ENCODE assay signal across 7 cellular contexts in genomic region chr17:65782104-65782706, GRCh38.
DNase-seq lines count a peak whose midpoint lies in the region; ATAC-seq, FAIRE-seq and TF ChIP-seq lines count a peak whose summit lies in the region.
"Not testable (repeated sequence)": the region's sequence is repeated elsewhere in the genome, so short reads cannot be mapped to it uniquely, and the experiment has no call there.

No MANE protein-coding gene starts in this region.

- H3K9me2 ChIP-seq in GM23248 (ENCODE audit: insufficient read depth); PC-3 (replicated peaks; ENCODE audit: low read length): not testable (repeated sequence)

- not testable (repeated sequence) for FAIRE-seq in astrocyte (lab: Jason Lieb, UNC)

- not testable (repeated sequence) for H3K36me3 Mint-ChIP-seq in activated CD4-positive, alpha-beta T cell treated with anti-CD3 and anti-CD28 coated beads for 36 hours (ENCODE audit: low read depth); astrocyte (ENCODE audit: low read depth, unreplicated experiment); stimulated activated effector memory CD8-positive, alpha-beta T cell treated with anti-CD3 and anti-CD28 coated beads, Interleukin-12 subunit alpha, Interleukin-12 subunit beta, amount 100 ng/mL, for 72 hours

- in situ Hi-C loops in GM23248 (cut with MboI) = loop anchor here (25.0 kb wide), 1 partner anchor 495 kb away; no protein-coding TSS in a partner anchor

- BruUV-seq in PC-3 (replicated peaks; lab: Mats Ljungman, UMichigan) = not testable (repeated sequence)

- not testable (repeated sequence) for H3K4me3 Mint-ChIP-seq in activated CD4-positive, alpha-beta T cell treated with anti-CD3 and anti-CD28 coated beads for 36 hours; astrocyte (ENCODE audit: unreplicated experiment); stimulated activated effector memory CD8-positive, alpha-beta T cell treated with anti-CD3 and anti-CD28 coated beads, Interleukin-12 subunit alpha, Interleukin-12 subunit beta, amount 100 ng/mL, for 72 hours

- H3K4me3 ChIP-seq in GM23248; PC-3 (ENCODE audit: low read length); astrocyte (ENCODE audit: insufficient read depth, low read depth, low read length); fibroblast of mammary gland (ENCODE audit: control insufficient read depth, low read depth, low read length): not testable (repeated sequence)

- not testable (repeated sequence) for H2AFZ ChIP-seq in GM23248; PC-3 (ENCODE audit: low read length); astrocyte (ENCODE audit: low read depth, low read length)

- H3K27me3 Mint-ChIP-seq in activated CD4-positive, alpha-beta T cell treated with anti-CD3 and anti-CD28 coated beads for 36 hours; astrocyte (ENCODE audit: low read depth, unreplicated experiment): not testable (repeated sequence)

- not testable (repeated sequence) for H3K9me3 ChIP-seq in GM23248 (ENCODE audit: low read depth); PC-3 (ENCODE audit: low read length); astrocyte (ENCODE audit: insufficient read depth, low read depth, low read length)

- not testable (repeated sequence) for H4K20me1 ChIP-seq in GM23248 (ENCODE audit: insufficient read depth); PC-3 (ENCODE audit: low read length); astrocyte (ENCODE audit: insufficient read depth, low read length)

- H3K9ac ChIP-seq in GM23248; PC-3 (ENCODE audit: low read length); astrocyte (ENCODE audit: low read length): not testable (repeated sequence)

- not testable (repeated sequence) for H3K27ac Mint-ChIP-seq in activated CD4-positive, alpha-beta T cell treated with anti-CD3 and anti-CD28 coated beads for 36 hours; astrocyte (ENCODE audit: unreplicated experiment); stimulated activated effector memory CD8-positive, alpha-beta T cell treated with anti-CD3 and anti-CD28 coated beads, Interleukin-12 subunit alpha, Interleukin-12 subunit beta, amount 100 ng/mL, for 72 hours

- not testable (repeated sequence) for H3K27ac ChIP-seq in GM23248; PC-3 (ENCODE audit: low read length); astrocyte (ENCODE audit: low read depth, low read length)

- peaks cover 29% of the 10 kb centered on the region for H3K4me1 ChIP-seq in GM23248 (ENCODE audit: insufficient read depth)
- peaks cover 36% of the 10 kb centered on the region for H3K4me1 ChIP-seq in PC-3 (ENCODE audit: insufficient read depth, low read length)
- peaks cover 18% of the 10 kb centered on the region for H3K4me1 ChIP-seq in astrocyte (ENCODE audit: insufficient read depth, low read length)

- H3K4me1 Mint-ChIP-seq in activated CD4-positive, alpha-beta T cell treated with anti-CD3 and anti-CD28 coated beads for 36 hours; stimulated activated effector memory CD8-positive, alpha-beta T cell treated with anti-CD3 and anti-CD28 coated beads, Interleukin-12 subunit alpha, Interleukin-12 subunit beta, amount 100 ng/mL, for 72 hours: not testable (repeated sequence)
- H3K4me1 Mint-ChIP-seq in astrocyte (ENCODE audit: low read depth, unreplicated experiment) = peaks cover 26% of the 10 kb centered on the region

- H3K36me3 ChIP-seq in GM23248 (ENCODE audit: low read depth); PC-3 (ENCODE audit: low read depth, low read length); astrocyte (ENCODE audit: insufficient read depth, low read length): not testable (repeated sequence)

- intact Hi-C loops in PC-3 (cut with micrococcal nuclease); activated CD4-positive, alpha-beta T cell treated with anti-CD3 and anti-CD28 coated beads for 36 hours (cut with DNase I, micrococcal nuclease): not testable (repeated sequence)

- H3K79me2 ChIP-seq in GM23248 (ENCODE audit: insufficient read depth); PC-3 (ENCODE audit: low read length); astrocyte (ENCODE audit: insufficient read depth, low read length): not testable (repeated sequence)

- CTCF ChIA-PET in PC-3 (lab: Charles Lee) = not testable (repeated sequence)
- CTCF ChIA-PET in activated CD4-positive, alpha-beta T cell treated with anti-CD3 and anti-CD28 coated beads for 36 hours (lab: Charles Lee) = interaction anchor here (0.6 to 1.2 kb wide), 2 partner anchors 15 to 936 kb away, joined by 3 to 4 read pairs; no protein-coding TSS in a partner anchor

- WGBS in GM23248 (ENCODE audit: low coverage in 1 of 2, low lambda C conversion rate in 2 of 2, missing lambda C conversion rate in 2 of 2), 2 experiments = 47 to 60% methylated on average over 1 of the region's 1 CpG

- H3K27me3 ChIP-seq in GM23248 (replicated peaks; ENCODE audit: insufficient read depth); PC-3 (ENCODE audit: low read length); astrocyte (ENCODE audit: insufficient read depth, low read length): not testable (repeated sequence)

- DNase-seq in GM23248 = peak; percentile 3
- peak; percentile 3 for DNase-seq in HT1080 (ENCODE audit: low read depth)
- peak; percentile 40 for DNase-seq in PC-3
- DNase-seq in activated CD4-positive, alpha-beta T cell treated with anti-CD3 and anti-CD28 coated beads for 36 hours; stimulated activated effector memory CD8-positive, alpha-beta T cell treated with anti-CD3 and anti-CD28 coated beads, Interleukin-12 subunit alpha, Interleukin-12 subunit beta, amount 100 ng/mL, for 72 hours (ENCODE audit: low spot score in 2 of 2): not testable (repeated sequence)
- DNase-seq in astrocyte (ENCODE audit: low read depth) = peak; percentile 2
- peak; percentile 11 for DNase-seq in fibroblast of mammary gland (ENCODE audit: low read depth)

- H3K9me3 Mint-ChIP-seq in activated CD4-positive, alpha-beta T cell treated with anti-CD3 and anti-CD28 coated beads for 36 hours (ENCODE audit: low read depth); astrocyte (ENCODE audit: unreplicated experiment); stimulated activated effector memory CD8-positive, alpha-beta T cell treated with anti-CD3 and anti-CD28 coated beads, Interleukin-12 subunit alpha, Interleukin-12 subunit beta, amount 100 ng/mL, for 72 hours: not testable (repeated sequence)

- not testable (repeated sequence) for TF ChIP-seq CTCF in PC-3 (conservative IDR thresholded peaks at IDR 0.05; ENCODE audit: low read depth, low read length); astrocyte (IDR thresholded peaks at IDR 0.05; ENCODE audit: insufficient read depth, low read depth, low read length); fibroblast of mammary gland (conservative IDR thresholded peaks at IDR 0.05; ENCODE audit: control insufficient read depth, insufficient read depth, low read depth, low read length)

- H3K4me2 ChIP-seq in GM23248 (ENCODE audit: unreplicated experiment); PC-3 (ENCODE audit: low read length); astrocyte (ENCODE audit: low read length): not testable (repeated sequence)

- POLR2A ChIA-PET in PC-3 (lab: Charles Lee; ENCODE audit: unreplicated experiment); activated CD4-positive, alpha-beta T cell treated with anti-CD3 and anti-CD28 coated beads for 36 hours (lab: Charles Lee): not testable (repeated sequence)

- not testable (repeated sequence) for ATAC-seq in PC-3
- ATAC-seq in activated CD4-positive, alpha-beta T cell treated with anti-CD3 and anti-CD28 coated beads for 36 hours = peak; percentile 39
- ATAC-seq in stimulated activated effector memory CD8-positive, alpha-beta T cell treated with anti-CD3 and anti-CD28 coated beads, Interleukin-12 subunit alpha, Interleukin-12 subunit beta, amount 100 ng/mL, for 72 hours = peak; percentile 44

- H3F3A ChIP-seq in GM23248 (ENCODE audit: insufficient read depth) (peaks cover 31% of the 10 kb centered on the region), PC-3 (ENCODE audit: low read length, unreplicated experiment) (peaks cover 13% of the 10 kb centered on the region)
